ENCODE assay signal across 14 cellular contexts in the genomic region with DNA sequence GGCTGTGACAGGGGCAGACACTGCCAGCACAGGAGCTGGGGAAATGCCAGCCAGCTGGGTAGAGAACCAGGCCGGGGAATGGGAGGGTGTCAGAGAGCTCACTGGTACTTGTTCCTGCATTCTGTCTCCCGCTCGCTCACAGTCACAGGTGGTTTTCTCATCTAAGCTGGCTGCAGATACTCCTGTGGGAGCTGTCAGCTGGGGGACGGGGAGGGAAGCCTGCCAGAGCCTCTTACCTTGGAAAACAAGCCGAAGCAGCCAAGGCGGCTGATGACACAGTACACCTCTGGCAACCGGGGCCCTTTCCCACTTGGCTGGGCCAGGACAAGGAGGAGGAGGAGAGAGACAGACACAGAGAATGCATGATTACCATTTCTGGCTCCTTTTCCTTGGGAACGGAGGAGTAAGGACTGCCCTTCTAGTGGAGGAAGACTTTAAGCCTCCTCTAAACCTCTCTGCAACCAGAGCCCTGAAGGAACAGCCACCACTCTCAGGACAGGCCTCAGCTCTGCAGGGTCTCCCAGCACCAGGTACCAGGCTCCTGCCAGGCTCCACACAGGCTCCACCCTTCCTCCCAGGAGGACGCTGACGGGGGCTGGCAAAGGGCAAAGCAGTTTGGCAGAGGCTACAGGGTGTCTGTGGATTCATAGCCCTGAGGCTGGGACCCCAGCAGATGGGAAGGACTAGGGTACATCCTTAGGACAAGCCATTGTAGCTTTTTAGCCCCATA. TPM values are rescaled to one million over a fixed set of nuclear protein-coding genes. Genes with fewer than 3 reads are reported as not detected.
A peak's percentile ranks its signal among the peaks of the same experiment; 100 is the strongest.
DNase-seq lines count a peak whose midpoint lies in the region; ATAC-seq and TF ChIP-seq lines count a peak whose summit lies in the region.
"Had no signal": no experiment of that assay in that cellular context is flagged by ENCODE, and none has a peak within 500 bp of the region (broad histone marks: within the 10 kb centered on the region; RNA-seq: fewer than 3 reads in every experiment).

No MANE protein-coding gene starts in this region.

- no peaks in the 10 kb centered on the region for H3K9me3 ChIP-seq in BLaER1 treated with 17β-estradiol and CSF1 and Interleukin-3, amounts not matched to agents 10 nM and 100 nM (replicated peaks in 1 of 11)
- H3K9me3 ChIP-seq in heart right ventricle (no peaks in the 10 kb centered on the region), psoas muscle (no peaks in the 10 kb centered on the region)

- H3K36me3 ChIP-seq in BLaER1 treated with 17β-estradiol and CSF1 and Interleukin-3, amounts not matched to agents 10 nM and 100 nM = no peaks in the 10 kb centered on the region
- peaks cover 0 to 69% (median 2%) of the 10 kb centered on the region in 9 donors for H3K36me3 ChIP-seq in heart right ventricle
- peaks cover 0 to 44% of the 10 kb centered on the region in 2 donors for H3K36me3 ChIP-seq in psoas muscle (ENCODE audit: insufficient read depth in 1 of 2, low read depth in 1 of 2)

- H3K27ac Mint-ChIP-seq in stimulated activated naive CD8-positive, alpha-beta T cell treated with anti-CD3 and anti-CD28 coated beads, Interleukin-15, amount 100 ng/mL, for 72 hours = no peak overlapping the region
- H3K27ac Mint-ChIP-seq: memory B cell had no signal

- no peak for DNase-seq in RWPE1 (ENCODE audit: low spot score)
- peak; percentile 76 to 79 for DNase-seq in heart right ventricle
- DNase-seq in psoas muscle = peak; percentile 81 to 89
- no peak for DNase-seq in stimulated activated CD4-positive, alpha-beta T cell treated with anti-CD3 and anti-CD28 coated beads, Interleukin-15, amount 100 ng/mL, for 24 hours
- DNase-seq in stimulated activated naive CD8-positive, alpha-beta T cell treated with anti-CD3 and anti-CD28 coated beads, Interleukin-15, amount 100 ng/mL, for 72 hours = no peak
- no peak for DNase-seq in activated effector memory CD4-positive, alpha-beta T cell treated with anti-CD3 and anti-CD28 coated beads, Interleukin-2, amount 50 U/mL, for 16 hours
- no peak for DNase-seq in UCSD-AML1 (lab: John Stamatoyannopoulos, UW; ENCODE audit: unreplicated experiment)
- DNase-seq: activated T-cell treated with anti-CD3 and anti-CD28 coated beads, Interleukin-2, amount 50 U/mL, for 1 hour; cerebellar nuclear complex; MM.1S; T-helper 9 cell had no signal

- no peaks in the 10 kb centered on the region for H3K27me3 Mint-ChIP-seq in stimulated activated naive CD8-positive, alpha-beta T cell treated with anti-CD3 and anti-CD28 coated beads, Interleukin-15, amount 100 ng/mL, for 72 hours

- CTCF ChIA-PET in RWPE1 (lab: Yijun Ruan, JAX) = no interaction called here

- H4K20me1 ChIP-seq in BLaER1 treated with 17β-estradiol and CSF1 and Interleukin-3, amounts not matched to agents 10 nM and 100 nM = no peaks in the 10 kb centered on the region

- H3K4me3 ChIP-seq in BLaER1 treated with 17β-estradiol and CSF1 and Interleukin-3, amounts not matched to agents 10 nM and 100 nM = no peak overlapping the region
- no peak overlapping the region for H3K4me3 ChIP-seq in heart right ventricle
- no peak overlapping the region for H3K4me3 ChIP-seq in psoas muscle
- H3K4me3 ChIP-seq: smooth muscle cell had no signal

- 20 to 24% methylated on average over 10 of the region's 10 CpGs for WGBS in heart right ventricle, 2 donors
- WGBS in psoas muscle, 3 donors = 9 to 12% (median 10%) methylated on average over 10 of the region's 10 CpGs

- H3K4me1 Mint-ChIP-seq in stimulated activated naive CD8-positive, alpha-beta T cell treated with anti-CD3 and anti-CD28 coated beads, Interleukin-15, amount 100 ng/mL, for 72 hours = no peaks in the 10 kb centered on the region

- no peaks in the 10 kb centered on the region; a peak in 1 of 22 replicates for H3K27me3 ChIP-seq in BLaER1 treated with 17β-estradiol and CSF1 and Interleukin-3, amounts not matched to agents 10 nM and 100 nM
- H3K27me3 ChIP-seq in heart right ventricle (no peaks in the 10 kb centered on the region), psoas muscle (ENCODE audit: insufficient read depth in 3 of 3, low read length in 2 of 3) (no peaks in the 10 kb centered on the region)

- H3K4me2 ChIP-seq in BLaER1 treated with 17β-estradiol and CSF1 and Interleukin-3, amounts not matched to agents 10 nM and 100 nM = peak overlapping the region in 7 of 11 experiments; percentile 5 to 43 (median 21); a peak in 9 of 22 replicates
- H3K4me2 ChIP-seq: smooth muscle cell had no signal

- no peak overlapping the region for H3K4me3 Mint-ChIP-seq in stimulated activated naive CD8-positive, alpha-beta T cell treated with anti-CD3 and anti-CD28 coated beads, Interleukin-15, amount 100 ng/mL, for 72 hours
- H3K4me3 Mint-ChIP-seq: memory B cell had no signal

- H3K4me1 ChIP-seq in BLaER1 treated with 17β-estradiol and CSF1 and Interleukin-3, amounts not matched to agents 10 nM and 100 nM = peaks cover 10 to 25% (median 19%) of the 10 kb centered on the region in 10 experiments; a peak in 19 of 20 replicates
- peaks cover 24 to 52% (median 35%) of the 10 kb centered on the region in 9 donors for H3K4me1 ChIP-seq in heart right ventricle
- H3K4me1 ChIP-seq in psoas muscle = peaks cover 28% of the 10 kb centered on the region

- no peaks in the 10 kb centered on the region for H3K9me3 Mint-ChIP-seq in stimulated activated naive CD8-positive, alpha-beta T cell treated with anti-CD3 and anti-CD28 coated beads, Interleukin-15, amount 100 ng/mL, for 72 hours
- H3K9me3 Mint-ChIP-seq: memory B cell had no signal

- POLR2A ChIA-PET in RWPE1 (lab: Yijun Ruan, JAX; ENCODE audit: low non-redundant PET) = no interaction called here

- intact Hi-C loops in heart right ventricle (cut with DNase I) = loop anchor here in 2 of 10 donors (5.0 kb wide), 2 partner anchors 100 to 105 kb away; a partner anchor contains a TSS
- intact Hi-C loops in psoas muscle (cut with DNase I) = no loop called here

- peak overlapping the region in 2 of 11 experiments; percentile 5 to 21; a peak in 1 of 22 replicates for H3K9ac ChIP-seq in BLaER1 treated with 17β-estradiol and CSF1 and Interleukin-3, amounts not matched to agents 10 nM and 100 nM

- ATAC-seq in heart right ventricle (peak; percentile 48 to 74 (median 66)), psoas muscle (peak; percentile 61 to 83 (median 76))
- ATAC-seq in stimulated activated naive CD8-positive, alpha-beta T cell treated with anti-CD3 and anti-CD28 coated beads, Interleukin-15, amount 100 ng/mL, for 72 hours = no peak

- TF ChIP-seq CTCF in RWPE1 (conservative IDR thresholded peaks at IDR 0.05; ENCODE audit: low read depth) = no peak
- TF ChIP-seq CTCF in heart right ventricle (IDR thresholded peaks at IDR 0.05) = no peak
- TF ChIP-seq CTCF in psoas muscle (IDR thresholded peaks at IDR 0.05) = no peak

- H3K27ac ChIP-seq in BLaER1 treated with 17β-estradiol and CSF1 and Interleukin-3, amounts not matched to agents 10 nM and 100 nM = no peak overlapping the region
- peak overlapping the region; percentile 17 for H3K27ac ChIP-seq in RWPE1
- H3K27ac ChIP-seq in heart right ventricle = peak overlapping the region; percentile 27 to 89 (median 84)
- peak overlapping the region; percentile 72 for H3K27ac ChIP-seq in psoas muscle

RNA-seq across cellular contexts. Expression of gene RPL27A, which starts 25.1 kb away (rescaled TPM):
- total RNA-seq in heart right ventricle (100 to 1,000 TPM; 317 to 560 (median 381) TPM), psoas muscle (100 to 1,000 TPM; 308 to 673 (median 565) TPM)
- polyA plus RNA-seq in heart right ventricle (1,000 to 10,000 TPM; 1,911 to 2,131 TPM), psoas muscle (1,000 to 10,000 TPM; 1,443 to 2,060 (median 1,904) TPM)

RNA-seq across cellular contexts. Expression of gene TRIM66, which starts 25.2 kb away (rescaled TPM):
- total RNA-seq in heart right ventricle (1 to 10 TPM; 1.8 to 7.4 (median 2.8) TPM), psoas muscle (1 to 10 TPM; 2.0 to 3.9 (median 3.5) TPM)
- polyA plus RNA-seq in heart right ventricle (1 to 10 TPM in 1 of 2 donors, under 1 TPM in 1; 0.33 to 3.2 TPM), psoas muscle (1 to 10 TPM in 1 of 3 donors, under 1 TPM in 2; 0.46 to 1.4 (median 0.69) TPM)

Comparison
In these comparisons a context has a peak if more than half of its experiments do, and no peak if none do; other contexts are left out.
1. H3K27ac ChIP-seq: peak in RWPE1 (single experiment), heart right ventricle (10 of 10) and psoas muscle (single experiment); none in BLaER1 treated with 17β-estradiol and CSF1 and Interleukin-3, amounts not matched to agents 10 nM and 100 nM (0 of 11).
2. DNase-seq: peak in heart right ventricle (2 of 2) and psoas muscle (2 of 2); none in RWPE1 (single experiment), stimulated activated CD4-positive, alpha-beta T cell treated with anti-CD3 and anti-CD28 coated beads, Interleukin-15, amount 100 ng/mL, for 24 hours (single experiment), stimulated activated naive CD8-positive, alpha-beta T cell treated with anti-CD3 and anti-CD28 coated beads, Interleukin-15, amount 100 ng/mL, for 72 hours (0 of 2), activated effector memory CD4-positive, alpha-beta T cell treated with anti-CD3 and anti-CD28 coated beads, Interleukin-2, amount 50 U/mL, for 16 hours (single experiment) and UCSD-AML1 (single experiment).